Comparison of ENCODE assay signal across 8 cellular contexts in the genomic region with DNA sequence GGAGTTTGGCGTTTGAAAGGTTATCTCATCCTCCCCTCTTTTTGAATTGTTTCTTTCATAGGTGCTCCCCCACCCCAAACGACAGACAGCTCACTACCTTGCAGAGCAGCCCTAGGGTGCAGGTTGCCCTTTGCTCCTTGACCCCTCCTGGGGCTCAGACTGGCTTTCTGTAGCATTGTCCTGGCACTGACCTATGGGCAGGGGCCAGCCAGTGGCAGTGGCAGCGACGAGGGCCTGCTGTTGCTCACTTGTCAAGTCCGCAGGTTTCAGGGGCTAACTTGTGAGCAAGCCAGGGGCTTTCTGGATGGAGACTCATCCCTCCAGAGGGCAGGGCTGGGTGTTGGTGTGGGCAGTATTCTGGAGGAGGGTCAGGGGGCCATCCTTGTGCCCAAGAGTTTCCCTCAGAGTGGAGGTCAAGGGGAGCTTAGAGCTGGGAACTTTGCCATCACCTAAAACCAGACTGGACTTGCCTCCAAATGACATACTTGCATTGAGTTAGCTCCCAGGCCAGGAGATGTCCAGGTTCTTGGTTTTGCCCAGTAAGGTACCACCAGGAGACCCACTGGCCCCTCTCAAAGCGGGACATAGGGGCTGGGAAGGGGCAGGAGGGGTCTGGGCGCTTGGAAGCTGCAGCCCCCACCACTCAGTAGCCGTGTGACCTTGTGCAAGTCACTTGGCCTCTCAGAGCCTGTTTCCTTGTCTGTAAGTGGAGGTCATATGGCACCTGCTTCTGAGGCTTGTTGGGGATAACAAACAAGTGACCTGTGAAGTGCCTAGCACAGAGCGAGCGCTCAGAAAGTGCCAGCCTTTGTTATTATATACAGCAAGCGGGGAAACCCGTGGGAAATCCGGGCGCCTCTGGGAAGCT. TPM values are rescaled to one million over a fixed set of nuclear protein-coding genes. Genes with fewer than 3 reads are reported as not detected.
A peak's percentile ranks its signal among the peaks of the same experiment; 100 is the strongest.
DNase-seq lines count a peak whose midpoint lies in the region; ATAC-seq and TF ChIP-seq lines count a peak whose summit lies in the region.

No MANE protein-coding gene starts in this region.

- peaks cover 19 to 59% of the 10 kb centered on the region in 2 donors for H3K4me1 Mint-ChIP-seq in stimulated activated naive B cell treated with anti-CD40 and anti-IgM and Interleukin-4, amounts not matched to agents 10 μg/mL and 1 μg/mL and 100 μg/mL, for 72 hours

- H3K36me3 ChIP-seq in BLaER1 treated with 17β-estradiol and CSF1 and Interleukin-3, amounts not matched to agents 10 nM and 100 nM = no peaks in the 10 kb centered on the region
- no peaks in the 10 kb centered on the region for H3K36me3 ChIP-seq in PC-3 (ENCODE audit: low read depth, low read length)
- H3K36me3 ChIP-seq in heart right ventricle = no peaks in the 10 kb centered on the region

- peak overlapping the region; percentile 80 to 96 (median 93) for H3K4me2 ChIP-seq in BLaER1 treated with 17β-estradiol and CSF1 and Interleukin-3, amounts not matched to agents 10 nM and 100 nM
- H3K4me2 ChIP-seq in PC-3 (ENCODE audit: low read length) = peak overlapping the region; percentile 89

- H3K27me3 ChIP-seq in BLaER1 treated with 17β-estradiol and CSF1 and Interleukin-3, amounts not matched to agents 10 nM and 100 nM = no peaks in the 10 kb centered on the region
- H3K27me3 ChIP-seq in PC-3 (ENCODE audit: low read length) = no peaks in the 10 kb centered on the region
- H3K27me3 ChIP-seq in heart right ventricle = no peaks in the 10 kb centered on the region

- H3K9me3 Mint-ChIP-seq in stimulated activated naive B cell treated with anti-CD40 and anti-IgM and Interleukin-4, amounts not matched to agents 10 μg/mL and 1 μg/mL and 100 μg/mL, for 72 hours = no peaks in the 10 kb centered on the region

- CTCF ChIA-PET in PC-3 (lab: Charles Lee) = interaction anchor here (0.6 to 0.8 kb wide), 2 partner anchors 28 to 60 kb away, joined by 3 to 11 read pairs; no protein-coding TSS in a partner anchor

- H3K27ac Mint-ChIP-seq in stimulated activated naive B cell treated with anti-CD40 and anti-IgM and Interleukin-4, amounts not matched to agents 10 μg/mL and 1 μg/mL and 100 μg/mL, for 72 hours = peak overlapping the region; percentile 91

- H3K4me1 ChIP-seq in BLaER1 treated with 17β-estradiol and CSF1 and Interleukin-3, amounts not matched to agents 10 nM and 100 nM = peaks cover 48 to 77% (median 69%) of the 10 kb centered on the region in 10 experiments
- H3K4me1 ChIP-seq in PC-3 (ENCODE audit: insufficient read depth, low read length) (peaks cover 13% of the 10 kb centered on the region; the same call in 1 of the 2 replicates), heart right ventricle (peaks cover 12 to 39% (median 35%) of the 10 kb centered on the region in 9 donors)

- no peaks in the 10 kb centered on the region for H4K20me1 ChIP-seq in BLaER1 treated with 17β-estradiol and CSF1 and Interleukin-3, amounts not matched to agents 10 nM and 100 nM
- no peaks in the 10 kb centered on the region for H4K20me1 ChIP-seq in PC-3 (ENCODE audit: low read length)

- POLR2A ChIA-PET in PC-3 (lab: Charles Lee; ENCODE audit: unreplicated experiment) = interaction anchor here (0.6 kb wide), 1 partner anchor 87 kb away, joined by 15 read pairs; no protein-coding TSS in a partner anchor

- intact Hi-C loops in PC-3 (cut with micrococcal nuclease) = loop anchor here (5.0 kb wide), 3 partner anchors 42 to 57 kb away; a partner anchor contains a TSS
- intact Hi-C loops in heart right ventricle (cut with DNase I) = loop anchor here in 9 of 10 donors (1.0 to 10.0 kb wide), 12 partner anchors 26 to 107 kb away; a partner anchor contains a TSS

- no peaks in the 10 kb centered on the region for H3K9me2 ChIP-seq in PC-3 (replicated peaks; ENCODE audit: low read length)

- H3K27ac ChIP-seq in BLaER1 treated with 17β-estradiol and CSF1 and Interleukin-3, amounts not matched to agents 10 nM and 100 nM = peak overlapping the region; percentile 82 to 94 (median 90); a peak in 21 of 22 replicates
- peak overlapping the region; percentile 99 for H3K27ac ChIP-seq in PC-3 (ENCODE audit: low read length)
- H3K27ac ChIP-seq in heart right ventricle = peak overlapping the region; percentile 90 to 99 (median 97)

- no peaks in the 10 kb centered on the region for H3K79me2 ChIP-seq in PC-3 (ENCODE audit: low read length)

- 34 to 36% methylated on average over 14 of the region's 14 CpGs for WGBS in heart right ventricle, 2 donors

- peak overlapping the region; percentile 91; the same call in 1 of the 2 replicates for H2AFZ ChIP-seq in PC-3 (ENCODE audit: low read length)

- no peaks in the 10 kb centered on the region for H3K9me3 ChIP-seq in BLaER1 treated with 17β-estradiol and CSF1 and Interleukin-3, amounts not matched to agents 10 nM and 100 nM (replicated peaks in 1 of 11)
- no peaks in the 10 kb centered on the region for H3K9me3 ChIP-seq in PC-3 (ENCODE audit: low read length)
- H3K9me3 ChIP-seq in heart right ventricle = no peaks in the 10 kb centered on the region

- ATAC-seq in GM21723 (IDR thresholded peaks at IDR 0.05; ENCODE audit: unreplicated experiment) (peak; percentile 4), PC-3 (no peak), heart right ventricle (peak in 1 of 8 donors; percentile 0)
- ATAC-seq in stimulated activated naive B cell treated with anti-CD40 and anti-IgM and Interleukin-4, amounts not matched to agents 10 μg/mL and 1 μg/mL and 100 μg/mL, for 72 hours (replicated peaks) = peak in 1 of 2 donors; percentile 62

- H3F3A ChIP-seq in PC-3 (ENCODE audit: low read length, unreplicated experiment) = no peaks in the 10 kb centered on the region

- H3K4me3 ChIP-seq in BLaER1 treated with 17β-estradiol and CSF1 and Interleukin-3, amounts not matched to agents 10 nM and 100 nM = peak overlapping the region; percentile 50 to 68 (median 56); a peak in 16 of 20 replicates
- peak overlapping the region; percentile 68; the same call in 1 of the 2 replicates for H3K4me3 ChIP-seq in PC-3 (ENCODE audit: low read length)
- H3K4me3 ChIP-seq in heart right ventricle = peak overlapping the region in 9 of 10 donors; percentile 45 to 70 (median 53)

- H3K27me3 Mint-ChIP-seq in stimulated activated naive B cell treated with anti-CD40 and anti-IgM and Interleukin-4, amounts not matched to agents 10 μg/mL and 1 μg/mL and 100 μg/mL, for 72 hours = no peaks in the 10 kb centered on the region

- DNase-seq in PC-3 = no peak
- DNase-seq in heart right ventricle = peak; percentile 24 to 30
- no peak for DNase-seq in stimulated activated naive B cell treated with anti-CD40 and anti-IgM and Interleukin-4, amounts not matched to agents 10 μg/mL and 1 μg/mL and 100 μg/mL, for 72 hours
- no peak for DNase-seq in NCI-H1436 (lab: John Stamatoyannopoulos, UW)
- no peak for DNase-seq in NCI-H446 treated with DMSO at 0.1 percent for 48 hours (lab: John Stamatoyannopoulos, UW)
- no peak for DNase-seq in cerebellum (ENCODE audit: low spot score)

- no peaks in the 10 kb centered on the region for H3K36me3 Mint-ChIP-seq in stimulated activated naive B cell treated with anti-CD40 and anti-IgM and Interleukin-4, amounts not matched to agents 10 μg/mL and 1 μg/mL and 100 μg/mL, for 72 hours

- TF ChIP-seq CTCF in PC-3 (conservative IDR thresholded peaks at IDR 0.05; ENCODE audit: low read depth, low read length) = no peak
- no peak for TF ChIP-seq CTCF in heart right ventricle (IDR thresholded peaks at IDR 0.05)

- no TSS peak for BruUV-seq in PC-3 (replicated peaks; lab: Mats Ljungman, UMichigan)

- H3K9ac ChIP-seq in BLaER1 treated with 17β-estradiol and CSF1 and Interleukin-3, amounts not matched to agents 10 nM and 100 nM = peak overlapping the region; percentile 78 to 87 (median 84); a peak in 20 of 22 replicates
- peak overlapping the region; percentile 83; the same call in 1 of the 2 replicates for H3K9ac ChIP-seq in PC-3 (ENCODE audit: low read length)

- peak overlapping the region; percentile 84 to 86 for H3K4me3 Mint-ChIP-seq in stimulated activated naive B cell treated with anti-CD40 and anti-IgM and Interleukin-4, amounts not matched to agents 10 μg/mL and 1 μg/mL and 100 μg/mL, for 72 hours

RNA-seq across cellular contexts. Expression of a gene that starts 53.5 kb away (rescaled TPM):
- total RNA-seq in PC-3 (2014; rRNA removed) (29.7 and 38.2 TPM in 2 replicates), heart right ventricle (10 to 100 TPM; 29.1 to 39.8 (median 37.3) TPM), cerebellum (26.9 TPM)
- polyA plus RNA-seq in heart right ventricle = 10 to 100 TPM; 33.7 to 87.6 TPM

Comparison
In these comparisons a context has a peak if more than half of its experiments do, and no peak if none do; other contexts are left out.
1. DNase-seq: peak in heart right ventricle (2 of 2); none in PC-3 (single experiment), stimulated activated naive B cell treated with anti-CD40 and anti-IgM and Interleukin-4, amounts not matched to agents 10 μg/mL and 1 μg/mL and 100 μg/mL, for 72 hours (single experiment), NCI-H1436 (single experiment), NCI-H446 treated with DMSO at 0.1 percent for 48 hours (single experiment) and cerebellum (single experiment).
2. Peak in every context shown above with its lines, with median percentiles within 50 percentile points of each other: H3K27ac ChIP-seq and H3K4me3 ChIP-seq.